ENCODE assay signal across 12 cellular contexts in genomic region chr12:29796823-29797263, GRCh38. TPM values are rescaled to one million over a fixed set of nuclear protein-coding genes. Genes with fewer than 3 reads are reported as not detected.
DNase-seq lines count a peak whose midpoint lies in the region; ATAC-seq and TF ChIP-seq lines count a peak whose summit lies in the region.
"Had no signal": no experiment of that assay in that cellular context is flagged by ENCODE, and none has a peak within 500 bp of the region (broad histone marks: within the 10 kb centered on the region; RNA-seq: fewer than 3 reads in every experiment).

No MANE protein-coding gene starts in this region.

- no peak overlapping the region for H3K23ac ChIP-seq in IMR-90 (ENCODE audit: low read depth, low read length)

- no peaks in the 10 kb centered on the region for H3K4me1 Mint-ChIP-seq in T-helper 2 cell treated with Interferon-gamma antibody and Interleukin-4, amounts not matched to agents 5 μg/mL and 100 μg/mL, for 36 hours (ENCODE audit: low read depth)

- peak overlapping the region; percentile 30 for H2BK5ac ChIP-seq in IMR-90 (ENCODE audit: low read depth, low read length, poor library complexity, severe bottlenecking)

- no peak overlapping the region for H2AK5ac ChIP-seq in IMR-90 (ENCODE audit: low read depth, low read length)

- in situ Hi-C loops in IMR-90 (cut with MboI; ENCODE audit: low sequenced_read_pairs), result no loop called here

- no peaks in the 10 kb centered on the region for H3K36me3 ChIP-seq in IMR-90 (ENCODE audit: control insufficient read depth, insufficient read depth, low read length)
- H3K36me3 ChIP-seq: BLaER1 treated with 17β-estradiol and CSF1 and Interleukin-3, amounts not matched to agents 10 nM and 100 nM had no signal

- H3K4me2 ChIP-seq in IMR-90 (ENCODE audit: low read depth, low read length), result peak overlapping the region; percentile 47; the same call in 1 of the 2 replicates

- H3K4ac ChIP-seq in IMR-90 (ENCODE audit: low read depth, low read length), result no peak overlapping the region

- ATAC-seq in IMR-90 (ENCODE audit: low read depth) (peak; percentile 93), GM19395 (IDR thresholded peaks at IDR 0.05; ENCODE audit: unreplicated experiment) (no peak), HG03045 (IDR thresholded peaks at IDR 0.05; ENCODE audit: unreplicated experiment) (no peak), HG02588 (IDR thresholded peaks at IDR 0.05; ENCODE audit: unreplicated experiment) (no peak)
- ATAC-seq: activated T-cell treated with anti-CD3 and anti-CD28 coated beads, Interleukin-2, amount 50 U/mL, for 4 hours had no signal

- CTCF ChIA-PET in AG04449 (lab: Yijun Ruan, JAX), result no interaction called here
- CTCF ChIA-PET in IMR-90 (lab: Yijun Ruan, JAX), result interaction anchor here (0.6 kb wide), 2 partner anchors 17 to 71 kb away, joined by 6 to 7 read pairs; no protein-coding TSS in a partner anchor

- peaks cover 7% of the 10 kb centered on the region for H3K9me3 Mint-ChIP-seq in T-helper 2 cell treated with Interferon-gamma antibody and Interleukin-4, amounts not matched to agents 5 μg/mL and 100 μg/mL, for 36 hours

- no peak overlapping the region for H2BK120ac ChIP-seq in IMR-90 (ENCODE audit: low read depth, low read length)

- peaks cover 8% of the 10 kb centered on the region; the same call in 1 of the 2 replicates for H4K20me1 ChIP-seq in IMR-90 (ENCODE audit: insufficient read depth, low read length)
- H4K20me1 ChIP-seq: BLaER1 treated with 17β-estradiol and CSF1 and Interleukin-3, amounts not matched to agents 10 nM and 100 nM had no signal

- no peak overlapping the region for H2AFZ ChIP-seq in IMR-90 (replicated peaks; ENCODE audit: low read length, poor library complexity)

- H3K27ac Mint-ChIP-seq in T-helper 2 cell treated with Interferon-gamma antibody and Interleukin-4, amounts not matched to agents 5 μg/mL and 100 μg/mL, for 36 hours, result no peak overlapping the region
- H3K27ac Mint-ChIP-seq: stimulated activated naive CD8-positive, alpha-beta T cell treated with anti-CD3 and anti-CD28 coated beads, Interleukin-15, Interleukin-2, amounts not matched to agents 100 ng/mL and 50 ng/mL, for 24 hours had no signal

- no peak overlapping the region for H4K5ac ChIP-seq in IMR-90 (ENCODE audit: low read depth, low read length)

- no peaks in the 10 kb centered on the region for H3K9me3 ChIP-seq in IMR-90 (ENCODE audit: control insufficient read depth, insufficient read depth, low read length)

- H3K27me3 ChIP-seq in IMR-90 (ENCODE audit: control insufficient read depth, insufficient read depth, low read length), result peaks cover 20% of the 10 kb centered on the region
- H3K27me3 ChIP-seq: BLaER1 treated with 17β-estradiol and CSF1 and Interleukin-3, amounts not matched to agents 10 nM and 100 nM had no signal

- H3K9ac ChIP-seq in IMR-90 (ENCODE audit: low read depth, low read length), result no peak overlapping the region
- H3K9ac ChIP-seq: BLaER1 treated with 17β-estradiol and CSF1 and Interleukin-3, amounts not matched to agents 10 nM and 100 nM had no signal

- dilution Hi-C loops in IMR-90 (cut with HindIII; ENCODE audit: low sequenced_read_pairs, unreplicated experiment), result no loop called here

- no peak for TF ChIP-seq RAD21 in IMR-90 (IDR thresholded peaks at IDR 0.05; ENCODE audit: low read length)

- H3K4me3 ChIP-seq in AG04449 (ENCODE audit: low read depth, low read length) (no peak overlapping the region), IMR-90 (ENCODE audit: insufficient read depth, low read depth, low read length) (no peak overlapping the region), epithelial cell of esophagus (ENCODE audit: low read length) (no peak overlapping the region)
- H3K4me3 ChIP-seq: BLaER1 treated with 17β-estradiol and CSF1 and Interleukin-3, amounts not matched to agents 10 nM and 100 nM had no signal

- H3K14ac ChIP-seq in IMR-90 (replicated peaks; ENCODE audit: low read depth, low read length), result no peak overlapping the region

- TF ChIP-seq CTCF in AG04449 (IDR thresholded peaks at IDR 0.05; ENCODE audit: insufficient read depth, low read length, missing control alignments) (no peak), IMR-90 (conservative IDR thresholded peaks at IDR 0.05; ENCODE audit: low read depth, low read length) (no peak), epithelial cell of esophagus (IDR thresholded peaks at IDR 0.05; ENCODE audit: insufficient read depth, low read depth, low read length, missing control alignments) (peak; percentile 6)

- DNase-seq in AG04449 (ENCODE audit: low read depth, low spot score), result peak; percentile 33
- peak; percentile 97 for DNase-seq in IMR-90
- peak; percentile 83 for DNase-seq in epithelial cell of esophagus (ENCODE audit: low read depth)
- DNase-seq in mucosa of gallbladder (ENCODE audit: low spot score), result peak; percentile 61
- DNase-seq in T-helper 2 cell treated with Interferon-gamma antibody and Interleukin-4, amounts not matched to agents 5 μg/mL and 100 μg/mL, for 36 hours (ENCODE audit: low spot score), result no peak
- DNase-seq: activated T-cell treated with anti-CD3 and anti-CD28 coated beads, Interleukin-2, amount 50 U/mL, for 4 hours; NCI-H146 had no signal

- H3K27me3 Mint-ChIP-seq in T-helper 2 cell treated with Interferon-gamma antibody and Interleukin-4, amounts not matched to agents 5 μg/mL and 100 μg/mL, for 36 hours (ENCODE audit: low read depth), result no peaks in the 10 kb centered on the region

- H3K27ac ChIP-seq in IMR-90 (ENCODE audit: insufficient read depth, low read length), result no peak overlapping the region

- 0% methylated on average over 1 of the region's 6 CpGs; no CpG with 5 or more reads in 1 of the 2 experiments for WGBS in IMR-90 (ENCODE audit: extremely low coverage in 2 of 2, insufficient read length in 1 of 2), 2 experiments

- no peak overlapping the region for H4K8ac ChIP-seq in IMR-90 (ENCODE audit: low read depth in 2 of 2, low read length in 2 of 2)

- no peak overlapping the region; the same call in 1 of the 2 replicates for H3K18ac ChIP-seq in IMR-90 (ENCODE audit: low read depth, low read length)

- no peaks in the 10 kb centered on the region for H3K36me3 Mint-ChIP-seq in T-helper 2 cell treated with Interferon-gamma antibody and Interleukin-4, amounts not matched to agents 5 μg/mL and 100 μg/mL, for 36 hours (ENCODE audit: low read depth)

- 0 out of 4 replicates have a peak, but pooled peaks cover 0 to 3% of the 10 kb centered on the region in 2 experiments for H3K79me1 ChIP-seq in IMR-90 (ENCODE audit: low read depth in 1 of 2, low read length in 2 of 2)

- no TSS peak for BruUV-seq in IMR-90 (replicated peaks; lab: Mats Ljungman, UMichigan)

- no peak overlapping the region for H4K91ac ChIP-seq in IMR-90 (ENCODE audit: insufficient read depth, low read depth, low read length)

- no peak overlapping the region for H2BK15ac ChIP-seq in IMR-90 (ENCODE audit: low read depth, low read length)

- no peak overlapping the region for H3K4me3 Mint-ChIP-seq in T-helper 2 cell treated with Interferon-gamma antibody and Interleukin-4, amounts not matched to agents 5 μg/mL and 100 μg/mL, for 36 hours
- H3K4me3 Mint-ChIP-seq: activated T-cell treated with anti-CD3 and anti-CD28 coated beads, Interleukin-2, amount 50 U/mL, for 4 hours; stimulated activated naive CD8-positive, alpha-beta T cell treated with anti-CD3 and anti-CD28 coated beads, Interleukin-15, Interleukin-2, amounts not matched to agents 100 ng/mL and 50 ng/mL, for 24 hours had no signal

- TF ChIP-seq POLR2A in IMR-90 (IDR thresholded peaks at IDR 0.05; ENCODE audit: low read depth, low read length), result no peak

- H3K56ac ChIP-seq in IMR-90 (ENCODE audit: extremely low read depth, insufficient read depth, low read length), result 0 out of 2 replicates have a peak overlapping the region, but pooled peaks have one; percentile 19

- H3K9me1 ChIP-seq in IMR-90 (ENCODE audit: insufficient read depth, low read length), result peaks cover 21% of the 10 kb centered on the region

- no peak overlapping the region for H2BK20ac ChIP-seq in IMR-90 (ENCODE audit: low read depth, low read length)

- intact Hi-C loops in IMR-90 (cut with micrococcal nuclease), result no loop called here

- POLR2A ChIA-PET in AG04449 (lab: Yijun Ruan, JAX) (no interaction called here), IMR-90 (lab: Charles Lee; ENCODE audit: unreplicated experiment) (no interaction called here)

- H3K4me1 ChIP-seq in IMR-90 (ENCODE audit: control insufficient read depth, insufficient read depth, low read length), result peaks cover 4% of the 10 kb centered on the region

- H2AK9ac ChIP-seq in IMR-90 (replicated peaks; ENCODE audit: low read depth, low read length, poor library complexity), result no peak overlapping the region

TF ChIP-seq in IMR-90, 13 proteins besides CTCF, POLR2A, EP300 and RAD21:
- no peak for TF ChIP-seq MXI1 (IDR thresholded peaks at IDR 0.05; ENCODE audit: borderline replicate concordance, low read depth, low read length)
- peak; percentile 94 for TF ChIP-seq FOS (IDR thresholded peaks at IDR 0.05; ENCODE audit: low read depth, low read length)
- TF ChIP-seq MAFK (IDR thresholded peaks at IDR 0.05; ENCODE audit: low read depth, low read length), result no peak
- peak; percentile 98 for TF ChIP-seq CEBPB (IDR thresholded peaks at IDR 0.05; ENCODE audit: low read depth, low read length)
- TF ChIP-seq RCOR1 (IDR thresholded peaks at IDR 0.05; ENCODE audit: insufficient replicate concordance, low read length), result peak; percentile 70
- peak; percentile 81 for TF ChIP-seq BHLHE40 (IDR thresholded peaks at IDR 0.05; ENCODE audit: low read depth, low read length)

RNA-seq across cellular contexts. Expression of gene TMTC1, which starts 13.1 kb away (rescaled TPM):
- total RNA-seq in IMR-90 (2012; rRNA removed) (31.9 and 36.4 TPM in 2 replicates), mucosa of gallbladder (20.6 TPM)
- polyA plus RNA-seq in IMR-90 (2012; rRNA removed), result 10.6 and 12.5 TPM in 2 replicates
- 6.4 and 7.7 TPM in 2 replicates for polyA plus RNA-seq in IMR-90 (2012; cell fraction: cytosol; rRNA removed)
- 4.2 and 12.2 TPM in 2 replicates for polyA plus RNA-seq in IMR-90 (2012; cell fraction: nucleus; rRNA removed; ENCODE audit: low replicate concordance)
